Comparison of ENCODE assay signal across 2 cellular contexts in the genomic region with DNA sequence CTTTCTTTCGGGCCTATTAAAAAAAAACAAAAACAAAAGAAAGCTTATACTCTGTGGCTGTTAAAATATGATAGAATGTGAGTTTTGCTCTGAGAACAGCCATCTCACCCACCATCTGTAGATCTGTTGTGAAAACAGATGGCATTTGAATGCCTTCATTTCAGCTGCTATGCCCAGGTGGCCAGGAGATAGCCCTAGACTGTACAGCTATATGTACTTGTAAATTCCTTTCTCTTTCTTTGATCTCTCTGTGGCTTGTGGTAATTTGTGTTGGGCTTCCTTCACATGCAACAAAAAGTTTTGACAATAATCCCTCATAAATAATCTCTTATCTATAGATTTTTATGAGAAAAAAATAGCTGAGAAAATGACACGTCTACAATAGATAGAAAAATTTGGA.
TF ChIP-seq lines count a peak whose summit lies in the region.

No MANE protein-coding gene starts in this region.

TF ChIP-seq in SK-N-SH treated with all-trans-retinoic acid at 6 μM for 48 hours, 23 proteins besides CTCF, POLR2A, EP300 and RAD21 (continued from another document):
- TF ChIP-seq, protein P1, sequence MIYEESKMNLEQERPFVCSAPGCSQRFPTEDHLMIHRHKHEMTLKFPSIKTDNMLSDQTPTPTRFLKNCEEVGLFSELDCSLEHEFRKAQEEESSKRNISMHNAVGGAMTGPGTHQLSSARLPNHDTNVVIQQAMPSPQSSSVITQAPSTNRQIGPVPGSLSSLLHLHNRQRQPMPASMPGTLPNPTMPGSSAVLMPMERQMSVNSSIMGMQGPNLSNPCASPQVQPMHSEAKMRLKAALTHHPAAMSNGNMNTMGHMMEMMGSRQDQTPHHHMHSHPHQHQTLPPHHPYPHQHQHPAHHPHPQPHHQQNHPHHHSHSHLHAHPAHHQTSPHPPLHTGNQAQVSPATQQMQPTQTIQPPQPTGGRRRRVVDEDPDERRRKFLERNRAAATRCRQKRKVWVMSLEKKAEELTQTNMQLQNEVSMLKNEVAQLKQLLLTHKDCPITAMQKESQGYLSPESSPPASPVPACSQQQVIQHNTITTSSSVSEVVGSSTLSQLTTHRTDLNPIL (CRISPR knock-in tag; IDR thresholded peaks at IDR 0.05; ENCODE audit: low read depth), result no peak
- no peak for TF ChIP-seq ESRRG (CRISPR knock-in tag; IDR thresholded peaks at IDR 0.05)
- TF ChIP-seq, protein P2, sequence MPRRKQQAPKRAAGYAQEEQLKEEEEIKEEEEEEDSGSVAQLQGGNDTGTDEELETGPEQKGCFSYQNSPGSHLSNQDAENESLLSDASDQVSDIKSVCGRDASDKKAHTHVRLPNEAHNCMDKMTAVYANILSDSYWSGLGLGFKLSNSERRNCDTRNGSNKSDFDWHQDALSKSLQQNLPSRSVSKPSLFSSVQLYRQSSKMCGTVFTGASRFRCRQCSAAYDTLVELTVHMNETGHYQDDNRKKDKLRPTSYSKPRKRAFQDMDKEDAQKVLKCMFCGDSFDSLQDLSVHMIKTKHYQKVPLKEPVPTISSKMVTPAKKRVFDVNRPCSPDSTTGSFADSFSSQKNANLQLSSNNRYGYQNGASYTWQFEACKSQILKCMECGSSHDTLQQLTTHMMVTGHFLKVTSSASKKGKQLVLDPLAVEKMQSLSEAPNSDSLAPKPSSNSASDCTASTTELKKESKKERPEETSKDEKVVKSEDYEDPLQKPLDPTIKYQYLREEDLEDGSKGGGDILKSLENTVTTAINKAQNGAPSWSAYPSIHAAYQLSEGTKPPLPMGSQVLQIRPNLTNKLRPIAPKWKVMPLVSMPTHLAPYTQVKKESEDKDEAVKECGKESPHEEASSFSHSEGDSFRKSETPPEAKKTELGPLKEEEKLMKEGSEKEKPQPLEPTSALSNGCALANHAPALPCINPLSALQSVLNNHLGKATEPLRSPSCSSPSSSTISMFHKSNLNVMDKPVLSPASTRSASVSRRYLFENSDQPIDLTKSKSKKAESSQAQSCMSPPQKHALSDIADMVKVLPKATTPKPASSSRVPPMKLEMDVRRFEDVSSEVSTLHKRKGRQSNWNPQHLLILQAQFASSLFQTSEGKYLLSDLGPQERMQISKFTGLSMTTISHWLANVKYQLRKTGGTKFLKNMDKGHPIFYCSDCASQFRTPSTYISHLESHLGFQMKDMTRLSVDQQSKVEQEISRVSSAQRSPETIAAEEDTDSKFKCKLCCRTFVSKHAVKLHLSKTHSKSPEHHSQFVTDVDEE (CRISPR knock-in tag; IDR thresholded peaks at IDR 0.05), result no peak

TF ChIP-seq in GM23338, 12 proteins besides CTCF, POLR2A, EP300 and RAD21 (continued from another document):
- TF ChIP-seq, protein P3, sequence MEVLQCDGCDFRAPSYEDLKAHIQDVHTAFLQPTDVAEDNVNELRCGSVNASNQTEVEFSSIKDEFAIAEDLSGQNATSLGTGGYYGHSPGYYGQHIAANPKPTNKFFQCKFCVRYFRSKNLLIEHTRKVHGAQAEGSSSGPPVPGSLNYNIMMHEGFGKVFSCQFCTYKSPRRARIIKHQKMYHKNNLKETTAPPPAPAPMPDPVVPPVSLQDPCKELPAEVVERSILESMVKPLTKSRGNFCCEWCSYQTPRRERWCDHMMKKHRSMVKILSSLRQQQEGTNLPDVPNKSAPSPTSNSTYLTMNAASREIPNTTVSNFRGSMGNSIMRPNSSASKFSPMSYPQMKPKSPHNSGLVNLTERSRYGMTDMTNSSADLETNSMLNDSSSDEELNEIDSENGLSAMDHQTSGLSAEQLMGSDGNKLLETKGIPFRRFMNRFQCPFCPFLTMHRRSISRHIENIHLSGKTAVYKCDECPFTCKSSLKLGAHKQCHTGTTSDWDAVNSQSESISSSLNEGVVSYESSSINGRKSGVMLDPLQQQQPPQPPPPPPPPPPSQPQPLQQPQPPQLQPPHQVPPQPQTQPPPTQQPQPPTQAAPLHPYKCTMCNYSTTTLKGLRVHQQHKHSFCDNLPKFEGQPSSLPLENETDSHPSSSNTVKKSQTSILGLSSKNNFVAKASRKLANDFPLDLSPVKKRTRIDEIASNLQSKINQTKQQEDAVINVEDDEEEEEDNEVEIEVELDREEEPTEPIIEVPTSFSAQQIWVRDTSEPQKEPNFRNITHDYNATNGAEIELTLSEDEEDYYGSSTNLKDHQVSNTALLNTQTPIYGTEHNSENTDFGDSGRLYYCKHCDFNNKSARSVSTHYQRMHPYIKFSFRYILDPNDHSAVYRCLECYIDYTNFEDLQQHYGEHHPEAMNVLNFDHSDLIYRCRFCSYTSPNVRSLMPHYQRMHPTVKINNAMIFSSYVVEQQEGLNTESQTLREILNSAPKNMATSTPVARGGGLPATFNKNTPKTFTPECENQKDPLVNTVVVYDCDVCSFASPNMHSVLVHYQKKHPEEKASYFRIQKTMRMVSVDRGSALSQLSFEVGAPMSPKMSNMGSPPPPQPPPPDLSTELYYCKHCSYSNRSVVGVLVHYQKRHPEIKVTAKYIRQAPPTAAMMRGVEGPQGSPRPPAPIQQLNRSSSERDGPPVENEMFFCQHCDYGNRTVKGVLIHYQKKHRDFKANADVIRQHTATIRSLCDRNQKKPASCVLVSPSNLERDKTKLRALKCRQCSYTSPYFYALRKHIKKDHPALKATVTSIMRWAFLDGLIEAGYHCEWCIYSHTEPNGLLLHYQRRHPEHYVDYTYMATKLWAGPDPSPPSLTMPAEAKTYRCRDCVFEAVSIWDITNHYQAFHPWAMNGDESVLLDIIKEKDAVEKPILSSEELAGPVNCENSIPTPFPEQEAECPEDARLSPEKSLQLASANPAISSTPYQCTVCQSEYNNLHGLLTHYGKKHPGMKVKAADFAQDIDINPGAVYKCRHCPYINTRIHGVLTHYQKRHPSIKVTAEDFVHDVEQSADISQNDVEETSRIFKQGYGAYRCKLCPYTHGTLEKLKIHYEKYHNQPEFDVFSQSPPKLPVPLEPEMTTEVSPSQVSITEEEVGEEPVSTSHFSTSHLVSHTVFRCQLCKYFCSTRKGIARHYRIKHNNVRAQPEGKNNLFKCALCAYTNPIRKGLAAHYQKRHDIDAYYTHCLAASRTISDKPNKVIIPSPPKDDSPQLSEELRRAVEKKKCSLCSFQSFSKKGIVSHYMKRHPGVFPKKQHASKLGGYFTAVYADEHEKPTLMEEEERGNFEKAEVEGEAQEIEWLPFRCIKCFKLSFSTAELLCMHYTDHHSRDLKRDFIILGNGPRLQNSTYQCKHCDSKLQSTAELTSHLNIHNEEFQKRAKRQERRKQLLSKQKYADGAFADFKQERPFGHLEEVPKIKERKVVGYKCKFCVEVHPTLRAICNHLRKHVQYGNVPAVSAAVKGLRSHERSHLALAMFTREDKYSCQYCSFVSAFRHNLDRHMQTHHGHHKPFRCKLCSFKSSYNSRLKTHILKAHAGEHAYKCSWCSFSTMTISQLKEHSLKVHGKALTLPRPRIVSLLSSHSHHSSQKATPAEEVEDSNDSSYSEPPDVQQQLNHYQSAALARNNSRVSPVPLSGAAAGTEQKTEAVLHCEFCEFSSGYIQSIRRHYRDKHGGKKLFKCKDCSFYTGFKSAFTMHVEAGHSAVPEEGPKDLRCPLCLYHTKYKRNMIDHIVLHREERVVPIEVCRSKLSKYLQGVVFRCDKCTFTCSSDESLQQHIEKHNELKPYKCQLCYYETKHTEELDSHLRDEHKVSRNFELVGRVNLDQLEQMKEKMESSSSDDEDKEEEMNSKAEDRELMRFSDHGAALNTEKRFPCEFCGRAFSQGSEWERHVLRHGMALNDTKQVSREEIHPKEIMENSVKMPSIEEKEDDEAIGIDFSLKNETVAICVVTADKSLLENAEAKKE (CRISPR knock-in tag; IDR thresholded peaks at IDR 0.05), result no peak
- TF ChIP-seq ZNF331 (CRISPR knock-in tag; IDR thresholded peaks at IDR 0.05; ENCODE audit: low read depth) (no peak), JUNB (IDR thresholded peaks at IDR 0.05; ENCODE audit: unreplicated experiment) (no peak), ZNF114 (CRISPR knock-in tag; IDR thresholded peaks at IDR 0.05) (no peak), EZH2 (IDR thresholded peaks at IDR 0.05; ENCODE audit: low read depth, unreplicated experiment) (no peak)
